Comparison of ENCODE assay signal across 1 cellular context in the genomic region with DNA sequence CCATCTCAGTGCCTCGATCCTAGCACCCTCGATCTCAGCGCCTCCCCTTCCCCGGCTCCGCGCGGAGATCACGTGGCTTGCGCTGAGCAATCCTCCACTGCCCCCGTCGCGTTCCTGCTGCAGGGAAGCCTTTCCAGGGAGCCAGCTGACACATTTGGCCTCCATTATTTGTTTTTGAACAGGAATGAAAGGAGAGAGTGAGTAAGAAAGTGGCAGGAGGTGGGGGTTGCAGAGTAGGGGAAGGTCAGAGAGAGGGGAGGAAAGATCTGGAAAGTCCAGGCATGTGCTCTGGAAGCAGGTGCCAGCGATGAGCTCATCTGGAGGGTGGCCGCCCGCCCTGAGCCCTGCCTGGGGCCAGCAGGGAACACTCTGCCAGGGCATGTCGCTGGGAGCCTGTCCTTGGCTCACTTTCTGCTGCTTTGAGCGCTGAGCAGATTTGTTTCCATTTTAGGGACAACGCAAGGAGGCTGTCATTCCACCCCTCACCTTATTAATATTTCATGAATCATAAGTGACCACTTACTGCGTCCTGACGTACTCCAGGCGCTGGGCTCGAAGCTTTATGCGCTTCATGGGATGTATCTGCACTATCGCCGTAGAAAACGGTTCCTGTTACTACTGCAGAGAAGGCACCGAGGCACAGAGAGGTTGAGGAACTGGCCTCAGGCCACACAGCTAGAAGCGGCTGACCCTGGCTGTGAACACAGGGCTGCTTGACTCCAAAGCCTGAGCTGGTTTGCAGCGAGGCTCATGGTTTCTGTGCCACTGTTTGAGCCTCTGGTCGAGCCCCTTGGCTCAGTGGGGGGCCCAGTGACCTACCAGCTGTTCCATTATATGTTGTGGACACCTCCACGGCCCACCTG.
A peak's percentile ranks its signal among the peaks of the same experiment; 100 is the strongest.
TF ChIP-seq lines count a peak whose summit lies in the region.

No MANE protein-coding gene starts in this region.

TF ChIP-seq in HepG2, 621 proteins besides CTCF, POLR2A, EP300 and RAD21 (continued from another document and continues in another):
- TF ChIP-seq, protein P1, sequence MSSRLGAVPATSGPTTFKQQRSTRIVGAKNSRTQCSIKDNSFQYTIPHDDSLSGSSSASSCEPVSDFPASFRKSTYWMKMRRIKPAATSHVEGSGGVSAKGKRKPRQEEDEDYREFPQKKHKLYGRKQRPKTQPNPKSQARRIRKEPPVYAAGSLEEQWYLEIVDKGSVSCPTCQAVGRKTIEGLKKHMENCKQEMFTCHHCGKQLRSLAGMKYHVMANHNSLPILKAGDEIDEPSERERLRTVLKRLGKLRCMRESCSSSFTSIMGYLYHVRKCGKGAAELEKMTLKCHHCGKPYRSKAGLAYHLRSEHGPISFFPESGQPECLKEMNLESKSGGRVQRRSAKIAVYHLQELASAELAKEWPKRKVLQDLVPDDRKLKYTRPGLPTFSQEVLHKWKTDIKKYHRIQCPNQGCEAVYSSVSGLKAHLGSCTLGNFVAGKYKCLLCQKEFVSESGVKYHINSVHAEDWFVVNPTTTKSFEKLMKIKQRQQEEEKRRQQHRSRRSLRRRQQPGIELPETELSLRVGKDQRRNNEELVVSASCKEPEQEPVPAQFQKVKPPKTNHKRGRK (CRISPR knock-in tag; IDR thresholded peaks at IDR 0.05), result no peak
- TF ChIP-seq ZNF354B (CRISPR knock-in tag; IDR thresholded peaks at IDR 0.05) (no peak), TOE1 (CRISPR knock-in tag; IDR thresholded peaks at IDR 0.05) (no peak), HNRNPL (IDR thresholded peaks at IDR 0.05; ENCODE audit: low read depth, low read length) (no peak), ELF1 (CRISPR knock-in tag; IDR thresholded peaks at IDR 0.05) (no peak), ZNF549 (CRISPR knock-in tag; IDR thresholded peaks at IDR 0.05) (no peak), TAF15 (IDR thresholded peaks at IDR 0.05; ENCODE audit: low read depth, low read length, poor library complexity, severe bottlenecking) (no peak), ZNF24 (IDR thresholded peaks at IDR 0.05) (no peak), ZBTB38 (CRISPR knock-in tag; IDR thresholded peaks at IDR 0.05) (peak; percentile 54; the same call in 1 of the 2 replicates), ZNF121 (CRISPR knock-in tag; IDR thresholded peaks at IDR 0.05) (no peak), ZFP36L2 (CRISPR knock-in tag; IDR thresholded peaks at IDR 0.05) (no peak), ZNF331 (CRISPR knock-in tag; IDR thresholded peaks at IDR 0.05) (no peak), YEATS2 (CRISPR knock-in tag; IDR thresholded peaks at IDR 0.05; ENCODE audit: borderline replicate concordance) (no peak), ZBTB42 (CRISPR knock-in tag; IDR thresholded peaks at IDR 0.05) (no peak), ZNF577 (CRISPR knock-in tag; IDR thresholded peaks at IDR 0.05; ENCODE audit: borderline replicate concordance, low read depth) (no peak), NKX3-1 (CRISPR knock-in tag; IDR thresholded peaks at IDR 0.05) (no peak), ZNF768 (CRISPR knock-in tag; IDR thresholded peaks at IDR 0.05) (peak; percentile 98), FOXP1 (IDR thresholded peaks at IDR 0.05) (no peak), FOXP1 (CRISPR knock-in tag; IDR thresholded peaks at IDR 0.05) (no peak), MAFG (CRISPR knock-in tag; IDR thresholded peaks at IDR 0.05) (no peak), EED (CRISPR knock-in tag; IDR thresholded peaks at IDR 0.05) (no peak)
- TF ChIP-seq, protein P2, sequence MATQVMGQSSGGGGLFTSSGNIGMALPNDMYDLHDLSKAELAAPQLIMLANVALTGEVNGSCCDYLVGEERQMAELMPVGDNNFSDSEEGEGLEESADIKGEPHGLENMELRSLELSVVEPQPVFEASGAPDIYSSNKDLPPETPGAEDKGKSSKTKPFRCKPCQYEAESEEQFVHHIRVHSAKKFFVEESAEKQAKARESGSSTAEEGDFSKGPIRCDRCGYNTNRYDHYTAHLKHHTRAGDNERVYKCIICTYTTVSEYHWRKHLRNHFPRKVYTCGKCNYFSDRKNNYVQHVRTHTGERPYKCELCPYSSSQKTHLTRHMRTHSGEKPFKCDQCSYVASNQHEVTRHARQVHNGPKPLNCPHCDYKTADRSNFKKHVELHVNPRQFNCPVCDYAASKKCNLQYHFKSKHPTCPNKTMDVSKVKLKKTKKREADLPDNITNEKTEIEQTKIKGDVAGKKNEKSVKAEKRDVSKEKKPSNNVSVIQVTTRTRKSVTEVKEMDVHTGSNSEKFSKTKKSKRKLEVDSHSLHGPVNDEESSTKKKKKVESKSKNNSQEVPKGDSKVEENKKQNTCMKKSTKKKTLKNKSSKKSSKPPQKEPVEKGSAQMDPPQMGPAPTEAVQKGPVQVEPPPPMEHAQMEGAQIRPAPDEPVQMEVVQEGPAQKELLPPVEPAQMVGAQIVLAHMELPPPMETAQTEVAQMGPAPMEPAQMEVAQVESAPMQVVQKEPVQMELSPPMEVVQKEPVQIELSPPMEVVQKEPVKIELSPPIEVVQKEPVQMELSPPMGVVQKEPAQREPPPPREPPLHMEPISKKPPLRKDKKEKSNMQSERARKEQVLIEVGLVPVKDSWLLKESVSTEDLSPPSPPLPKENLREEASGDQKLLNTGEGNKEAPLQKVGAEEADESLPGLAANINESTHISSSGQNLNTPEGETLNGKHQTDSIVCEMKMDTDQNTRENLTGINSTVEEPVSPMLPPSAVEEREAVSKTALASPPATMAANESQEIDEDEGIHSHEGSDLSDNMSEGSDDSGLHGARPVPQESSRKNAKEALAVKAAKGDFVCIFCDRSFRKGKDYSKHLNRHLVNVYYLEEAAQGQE (IDR thresholded peaks at IDR 0.05; ENCODE audit: borderline replicate concordance in 1 of 2, low read depth in 1 of 2, low read length in 2 of 2), result no peak
- TF ChIP-seq, protein P3, sequence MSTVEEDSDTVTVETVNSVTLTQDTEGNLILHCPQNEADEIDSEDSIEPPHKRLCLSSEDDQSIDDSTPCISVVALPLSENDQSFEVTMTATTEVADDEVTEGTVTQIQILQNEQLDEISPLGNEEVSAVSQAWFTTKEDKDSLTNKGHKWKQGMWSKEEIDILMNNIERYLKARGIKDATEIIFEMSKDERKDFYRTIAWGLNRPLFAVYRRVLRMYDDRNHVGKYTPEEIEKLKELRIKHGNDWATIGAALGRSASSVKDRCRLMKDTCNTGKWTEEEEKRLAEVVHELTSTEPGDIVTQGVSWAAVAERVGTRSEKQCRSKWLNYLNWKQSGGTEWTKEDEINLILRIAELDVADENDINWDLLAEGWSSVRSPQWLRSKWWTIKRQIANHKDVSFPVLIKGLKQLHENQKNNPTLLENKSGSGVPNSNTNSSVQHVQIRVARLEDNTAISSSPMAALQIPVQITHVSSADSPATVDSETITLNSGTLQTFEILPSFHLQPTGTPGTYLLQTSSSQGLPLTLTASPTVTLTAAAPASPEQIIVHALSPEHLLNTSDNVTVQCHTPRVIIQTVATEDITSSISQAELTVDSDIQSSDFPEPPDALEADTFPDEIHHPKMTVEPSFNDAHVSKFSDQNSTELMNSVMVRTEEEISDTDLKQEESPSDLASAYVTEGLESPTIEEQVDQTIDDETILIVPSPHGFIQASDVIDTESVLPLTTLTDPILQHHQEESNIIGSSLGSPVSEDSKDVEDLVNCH (CRISPR knock-in tag; IDR thresholded peaks at IDR 0.05), result no peak
- TF ChIP-seq, protein P4, sequence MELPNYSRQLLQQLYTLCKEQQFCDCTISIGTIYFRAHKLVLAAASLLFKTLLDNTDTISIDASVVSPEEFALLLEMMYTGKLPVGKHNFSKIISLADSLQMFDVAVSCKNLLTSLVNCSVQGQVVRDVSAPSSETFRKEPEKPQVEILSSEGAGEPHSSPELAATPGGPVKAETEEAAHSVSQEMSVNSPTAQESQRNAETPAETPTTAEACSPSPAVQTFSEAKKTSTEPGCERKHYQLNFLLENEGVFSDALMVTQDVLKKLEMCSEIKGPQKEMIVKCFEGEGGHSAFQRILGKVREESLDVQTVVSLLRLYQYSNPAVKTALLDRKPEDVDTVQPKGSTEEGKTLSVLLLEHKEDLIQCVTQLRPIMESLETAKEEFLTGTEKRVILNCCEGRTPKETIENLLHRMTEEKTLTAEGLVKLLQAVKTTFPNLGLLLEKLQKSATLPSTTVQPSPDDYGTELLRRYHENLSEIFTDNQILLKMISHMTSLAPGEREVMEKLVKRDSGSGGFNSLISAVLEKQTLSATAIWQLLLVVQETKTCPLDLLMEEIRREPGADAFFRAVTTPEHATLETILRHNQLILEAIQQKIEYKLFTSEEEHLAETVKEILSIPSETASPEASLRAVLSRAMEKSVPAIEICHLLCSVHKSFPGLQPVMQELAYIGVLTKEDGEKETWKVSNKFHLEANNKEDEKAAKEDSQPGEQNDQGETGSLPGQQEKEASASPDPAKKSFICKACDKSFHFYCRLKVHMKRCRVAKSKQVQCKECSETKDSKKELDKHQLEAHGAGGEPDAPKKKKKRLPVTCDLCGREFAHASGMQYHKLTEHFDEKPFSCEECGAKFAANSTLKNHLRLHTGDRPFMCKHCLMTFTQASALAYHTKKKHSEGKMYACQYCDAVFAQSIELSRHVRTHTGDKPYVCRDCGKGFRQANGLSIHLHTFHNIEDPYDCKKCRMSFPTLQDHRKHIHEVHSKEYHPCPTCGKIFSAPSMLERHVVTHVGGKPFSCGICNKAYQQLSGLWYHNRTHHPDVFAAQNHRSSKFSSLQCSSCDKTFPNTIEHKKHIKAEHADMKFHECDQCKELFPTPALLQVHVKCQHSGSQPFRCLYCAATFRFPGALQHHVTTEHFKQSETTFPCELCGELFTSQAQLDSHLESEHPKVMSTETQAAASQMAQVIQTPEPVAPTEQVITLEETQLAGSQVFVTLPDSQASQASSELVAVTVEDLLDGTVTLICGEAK (IDR thresholded peaks at IDR 0.05), result no peak
- TF ChIP-seq, protein P4 (CRISPR knock-in tag; IDR thresholded peaks at IDR 0.05), result 0 out of 2 replicates have a peak, but pooled peaks have one; percentile 6
- TF ChIP-seq, protein P5, sequence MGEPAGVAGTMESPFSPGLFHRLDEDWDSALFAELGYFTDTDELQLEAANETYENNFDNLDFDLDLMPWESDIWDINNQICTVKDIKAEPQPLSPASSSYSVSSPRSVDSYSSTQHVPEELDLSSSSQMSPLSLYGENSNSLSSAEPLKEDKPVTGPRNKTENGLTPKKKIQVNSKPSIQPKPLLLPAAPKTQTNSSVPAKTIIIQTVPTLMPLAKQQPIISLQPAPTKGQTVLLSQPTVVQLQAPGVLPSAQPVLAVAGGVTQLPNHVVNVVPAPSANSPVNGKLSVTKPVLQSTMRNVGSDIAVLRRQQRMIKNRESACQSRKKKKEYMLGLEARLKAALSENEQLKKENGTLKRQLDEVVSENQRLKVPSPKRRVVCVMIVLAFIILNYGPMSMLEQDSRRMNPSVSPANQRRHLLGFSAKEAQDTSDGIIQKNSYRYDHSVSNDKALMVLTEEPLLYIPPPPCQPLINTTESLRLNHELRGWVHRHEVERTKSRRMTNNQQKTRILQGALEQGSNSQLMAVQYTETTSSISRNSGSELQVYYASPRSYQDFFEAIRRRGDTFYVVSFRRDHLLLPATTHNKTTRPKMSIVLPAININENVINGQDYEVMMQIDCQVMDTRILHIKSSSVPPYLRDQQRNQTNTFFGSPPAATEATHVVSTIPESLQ (CRISPR knock-in tag; conservative IDR thresholded peaks at IDR 0.05), result no peak
- TF ChIP-seq, protein P6, sequence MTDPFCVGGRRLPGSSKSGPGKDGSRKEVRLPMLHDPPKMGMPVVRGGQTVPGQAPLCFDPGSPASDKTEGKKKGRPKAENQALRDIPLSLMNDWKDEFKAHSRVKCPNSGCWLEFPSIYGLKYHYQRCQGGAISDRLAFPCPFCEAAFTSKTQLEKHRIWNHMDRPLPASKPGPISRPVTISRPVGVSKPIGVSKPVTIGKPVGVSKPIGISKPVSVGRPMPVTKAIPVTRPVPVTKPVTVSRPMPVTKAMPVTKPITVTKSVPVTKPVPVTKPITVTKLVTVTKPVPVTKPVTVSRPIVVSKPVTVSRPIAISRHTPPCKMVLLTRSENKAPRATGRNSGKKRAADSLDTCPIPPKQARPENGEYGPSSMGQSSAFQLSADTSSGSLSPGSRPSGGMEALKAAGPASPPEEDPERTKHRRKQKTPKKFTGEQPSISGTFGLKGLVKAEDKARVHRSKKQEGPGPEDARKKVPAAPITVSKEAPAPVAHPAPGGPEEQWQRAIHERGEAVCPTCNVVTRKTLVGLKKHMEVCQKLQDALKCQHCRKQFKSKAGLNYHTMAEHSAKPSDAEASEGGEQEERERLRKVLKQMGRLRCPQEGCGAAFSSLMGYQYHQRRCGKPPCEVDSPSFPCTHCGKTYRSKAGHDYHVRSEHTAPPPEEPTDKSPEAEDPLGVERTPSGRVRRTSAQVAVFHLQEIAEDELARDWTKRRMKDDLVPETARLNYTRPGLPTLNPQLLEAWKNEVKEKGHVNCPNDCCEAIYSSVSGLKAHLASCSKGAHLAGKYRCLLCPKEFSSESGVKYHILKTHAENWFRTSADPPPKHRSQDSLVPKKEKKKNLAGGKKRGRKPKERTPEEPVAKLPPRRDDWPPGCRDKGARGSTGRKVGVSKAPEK (CRISPR knock-in tag; IDR thresholded peaks at IDR 0.05; ENCODE audit: borderline replicate concordance), result no peak
- TF ChIP-seq, protein P7, sequence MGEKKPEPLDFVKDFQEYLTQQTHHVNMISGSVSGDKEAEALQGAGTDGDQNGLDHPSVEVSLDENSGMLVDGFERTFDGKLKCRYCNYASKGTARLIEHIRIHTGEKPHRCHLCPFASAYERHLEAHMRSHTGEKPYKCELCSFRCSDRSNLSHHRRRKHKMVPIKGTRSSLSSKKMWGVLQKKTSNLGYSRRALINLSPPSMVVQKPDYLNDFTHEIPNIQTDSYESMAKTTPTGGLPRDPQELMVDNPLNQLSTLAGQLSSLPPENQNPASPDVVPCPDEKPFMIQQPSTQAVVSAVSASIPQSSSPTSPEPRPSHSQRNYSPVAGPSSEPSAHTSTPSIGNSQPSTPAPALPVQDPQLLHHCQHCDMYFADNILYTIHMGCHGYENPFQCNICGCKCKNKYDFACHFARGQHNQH (CRISPR knock-in tag; IDR thresholded peaks at IDR 0.05), result no peak
